Comparison of ENCODE assay signal across 1 cellular context in genomic region chr5:159100022-159100927, GRCh38.
A peak's percentile ranks its signal among the peaks of the same experiment; 100 is the strongest.
TF ChIP-seq lines count a peak whose summit lies in the region.

No MANE protein-coding gene starts in this region.

TF ChIP-seq in H1, 55 proteins besides CTCF, POLR2A, EP300 and RAD21 (continued from another document):
- TF ChIP-seq ATF2 (IDR thresholded peaks at IDR 0.05; ENCODE audit: low read length) (no peak), EZH2 (IDR thresholded peaks at IDR 0.05; ENCODE audit: low read depth, low read length, severe bottlenecking) (peak; percentile 82), FOSL1 (IDR thresholded peaks at IDR 0.05; ENCODE audit: insufficient read depth, low read depth, low read length) (no peak), E2F6 (IDR thresholded peaks at IDR 0.05) (no peak), JUND (IDR thresholded peaks at IDR 0.05; ENCODE audit: low read length) (peak; percentile 51; the same call in 1 of the 2 replicates), POU5F1 (IDR thresholded peaks at IDR 0.05; ENCODE audit: low read depth, low read length) (no peak), KDM4A (IDR thresholded peaks at IDR 0.05; ENCODE audit: low read depth, low read length, severe bottlenecking) (peak; percentile 87), CTBP2 (IDR thresholded peaks at IDR 0.05; ENCODE audit: borderline replicate concordance, insufficient read depth, insufficient read length, low read length) (peak; percentile 48), ASH2L (IDR thresholded peaks at IDR 0.05; ENCODE audit: low read length) (peak; percentile 15), EGR1 (IDR thresholded peaks at IDR 0.05; ENCODE audit: borderline replicate concordance, low read depth, low read length) (0 out of 2 replicates have a peak, but pooled peaks have one; percentile 32), MAFK (IDR thresholded peaks at IDR 0.05; ENCODE audit: low read depth, low read length) (no peak), SIN3A (conservative IDR thresholded peaks at IDR 0.05 in 1 of 2, IDR thresholded peaks at IDR 0.05 in 1 of 2; ENCODE audit: low read depth in 1 of 2, low read length in 2 of 2) (peak; percentile 42 to 63; a peak in 1 of 4 replicates), SP2 (IDR thresholded peaks at IDR 0.05; ENCODE audit: low read length) (no peak), CREB1 (IDR thresholded peaks at IDR 0.05) (peak; percentile 74), GTF2F1 (IDR thresholded peaks at IDR 0.05; ENCODE audit: borderline replicate concordance, low read depth, low read length) (no peak), RXRA (IDR thresholded peaks at IDR 0.05; ENCODE audit: insufficient read depth, low read depth, low read length) (no peak)
